18 cellular contexts compared by ENCODE assay signal in the genomic region with DNA sequence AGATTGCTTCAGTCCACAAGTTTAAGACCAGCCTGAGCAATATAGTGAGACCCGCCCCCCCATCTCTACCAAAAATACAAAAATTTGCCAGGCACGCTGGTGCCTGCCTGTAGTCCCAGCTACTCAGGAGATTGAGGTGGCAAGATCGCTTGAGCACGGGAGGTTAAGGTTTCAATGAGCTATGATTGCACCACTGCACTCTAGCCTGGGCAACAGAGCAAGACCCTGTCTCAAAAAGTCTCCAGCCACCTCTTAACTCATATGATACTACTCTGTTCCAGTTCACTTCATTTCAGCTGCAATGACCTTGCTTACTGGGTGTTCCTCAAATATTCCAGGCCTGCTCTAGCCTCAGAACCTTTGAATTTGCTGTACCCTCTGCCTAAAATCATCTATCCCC.
"Had no signal": no experiment of that assay in that cellular context is flagged by ENCODE, and none has a peak within 500 bp of the region (broad histone marks: within the 10 kb centered on the region; RNA-seq: fewer than 3 reads in every experiment).

No MANE protein-coding gene starts in this region.

- H3K27ac Mint-ChIP-seq: brain had no signal

- H3K27ac ChIP-seq: coronary artery, gastroesophageal sphincter, heart left ventricle, pancreas, sigmoid colon, spleen, stomach, upper lobe of left lung had no signal

- H3K9me3 Mint-ChIP-seq: activated CD4-positive, alpha-beta memory T cell treated with anti-CD3 and anti-CD28 coated beads, Interleukin-2, amount 10 ng/mL, durations not matched to agents 7 days and 5 days; activated T-helper 2 cell treated with anti-CD3 and anti-CD28 coated beads, Interferon-gamma antibody, Interleukin-2, Interleukin-4, amounts not matched to agents 10 μg/mL and 5 μg/mL and 100 μg/mL, durations not matched to agents 14 hours and 24 hours and 36 hours; T-helper 2 cell treated with Interferon-gamma antibody and Interleukin-4, amounts not matched to agents 5 μg/mL and 100 μg/mL, for 36 hours had no signal

- H3K27me3 ChIP-seq: gastroesophageal sphincter, heart left ventricle, pancreas, sigmoid colon, spleen, stomach, upper lobe of left lung had no signal

- DNase-seq: activated CD4-positive, alpha-beta memory T cell treated with anti-CD3 and anti-CD28 coated beads, Interleukin-2, amount 10 ng/mL, durations not matched to agents 7 days and 5 days; activated CD4-positive, alpha-beta T cell treated with anti-CD3 and anti-CD28 coated beads for 4 hours; activated CD8-positive, alpha-beta memory T cell treated with anti-CD3 and anti-CD28 coated beads, Interleukin-2, amount 10 ng/mL, durations not matched to agents 7 days and 5 days; activated naive CD4-positive, alpha-beta T cell treated with Interleukin-2 at 50 U/mL for 16 hours; erythroblast; heart left ventricle; kidney glomerular epithelial cell; left ventricle myocardium superior; pancreas; sigmoid colon; spleen; stomach; upper lobe of left lung had no signal

- H3K4me1 ChIP-seq: pancreas, sigmoid colon had no signal

- ATAC-seq: gastroesophageal sphincter, heart left ventricle, left ventricle myocardium superior, pancreas had no signal

- H3K36me3 ChIP-seq: gastroesophageal sphincter, heart left ventricle, pancreas, sigmoid colon, spleen, stomach, upper lobe of left lung had no signal

- H3K4me3 ChIP-seq: coronary artery, gastroesophageal sphincter, heart left ventricle, pancreas, sigmoid colon, spleen, stomach, upper lobe of left lung had no signal

- H3K9me3 ChIP-seq: gastroesophageal sphincter, heart left ventricle, pancreas, sigmoid colon, spleen, stomach, upper lobe of left lung had no signal

- H3K27me3 Mint-ChIP-seq: activated CD4-positive, alpha-beta memory T cell treated with anti-CD3 and anti-CD28 coated beads, Interleukin-2, amount 10 ng/mL, durations not matched to agents 7 days and 5 days; activated CD8-positive, alpha-beta memory T cell treated with anti-CD3 and anti-CD28 coated beads, Interleukin-2, amount 10 ng/mL, durations not matched to agents 7 days and 5 days; brain had no signal

- H3K4me3 Mint-ChIP-seq: activated CD4-positive, alpha-beta memory T cell treated with anti-CD3 and anti-CD28 coated beads, Interleukin-2, amount 10 ng/mL, durations not matched to agents 7 days and 5 days; activated CD8-positive, alpha-beta memory T cell treated with anti-CD3 and anti-CD28 coated beads, Interleukin-2, amount 10 ng/mL, durations not matched to agents 7 days and 5 days; brain had no signal
